Comparison of ENCODE assay signal across 1 cellular context in the genomic region with DNA sequence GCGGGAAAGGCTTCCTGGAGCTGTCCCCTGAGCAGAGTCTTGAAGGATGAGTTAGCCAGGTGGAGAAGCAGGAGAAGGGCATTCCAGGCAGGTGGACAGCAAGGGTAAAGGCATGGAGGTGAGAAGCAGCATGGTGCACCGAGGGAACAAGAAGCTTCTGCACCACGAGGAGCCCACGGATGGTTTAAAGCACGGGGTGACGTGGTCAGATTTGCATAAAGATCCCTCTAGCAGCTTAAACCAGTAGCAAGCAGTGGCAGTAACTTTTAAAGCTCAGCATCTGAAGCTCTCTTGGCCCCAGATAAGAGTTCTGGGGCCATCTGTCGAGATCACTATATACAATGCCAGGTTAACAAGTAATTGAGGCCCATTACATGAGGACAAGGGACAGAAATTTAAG.
TF ChIP-seq lines count a peak whose summit lies in the region.

No MANE protein-coding gene starts in this region.

TF ChIP-seq in IMR-90, 13 proteins besides CTCF, POLR2A, EP300 and RAD21:
- TF ChIP-seq MXI1 (IDR thresholded peaks at IDR 0.05; ENCODE audit: borderline replicate concordance, low read depth, low read length) (no peak), MAFK (IDR thresholded peaks at IDR 0.05; ENCODE audit: low read depth, low read length) (no peak), RFX5 (IDR thresholded peaks at IDR 0.05; ENCODE audit: low read depth, low read length) (no peak), NFE2L2 (IDR thresholded peaks at IDR 0.05; ENCODE audit: low read depth, low read length) (no peak), CHD1 (IDR thresholded peaks at IDR 0.05; ENCODE audit: low read depth, low read length) (no peak), SMC3 (IDR thresholded peaks at IDR 0.05; ENCODE audit: low read depth, low read length) (no peak), FOS (IDR thresholded peaks at IDR 0.05; ENCODE audit: low read depth, low read length) (no peak), BHLHE40 (IDR thresholded peaks at IDR 0.05; ENCODE audit: low read depth, low read length) (no peak), RCOR1 (IDR thresholded peaks at IDR 0.05; ENCODE audit: insufficient replicate concordance, low read length) (no peak), CEBPB (IDR thresholded peaks at IDR 0.05; ENCODE audit: low read depth, low read length) (no peak), MAZ (IDR thresholded peaks at IDR 0.05; ENCODE audit: borderline replicate concordance, low read depth, low read length) (no peak)
- TF ChIP-seq, protein P1, sequence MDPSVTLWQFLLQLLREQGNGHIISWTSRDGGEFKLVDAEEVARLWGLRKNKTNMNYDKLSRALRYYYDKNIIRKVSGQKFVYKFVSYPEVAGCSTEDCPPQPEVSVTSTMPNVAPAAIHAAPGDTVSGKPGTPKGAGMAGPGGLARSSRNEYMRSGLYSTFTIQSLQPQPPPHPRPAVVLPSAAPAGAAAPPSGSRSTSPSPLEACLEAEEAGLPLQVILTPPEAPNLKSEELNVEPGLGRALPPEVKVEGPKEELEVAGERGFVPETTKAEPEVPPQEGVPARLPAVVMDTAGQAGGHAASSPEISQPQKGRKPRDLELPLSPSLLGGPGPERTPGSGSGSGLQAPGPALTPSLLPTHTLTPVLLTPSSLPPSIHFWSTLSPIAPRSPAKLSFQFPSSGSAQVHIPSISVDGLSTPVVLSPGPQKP (IDR thresholded peaks at IDR 0.05; ENCODE audit: borderline replicate concordance, low read depth, low read length), result no peak
- TF ChIP-seq, protein P2, sequence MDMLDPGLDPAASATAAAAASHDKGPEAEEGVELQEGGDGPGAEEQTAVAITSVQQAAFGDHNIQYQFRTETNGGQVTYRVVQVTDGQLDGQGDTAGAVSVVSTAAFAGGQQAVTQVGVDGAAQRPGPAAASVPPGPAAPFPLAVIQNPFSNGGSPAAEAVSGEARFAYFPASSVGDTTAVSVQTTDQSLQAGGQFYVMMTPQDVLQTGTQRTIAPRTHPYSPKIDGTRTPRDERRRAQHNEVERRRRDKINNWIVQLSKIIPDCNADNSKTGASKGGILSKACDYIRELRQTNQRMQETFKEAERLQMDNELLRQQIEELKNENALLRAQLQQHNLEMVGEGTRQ (IDR thresholded peaks at IDR 0.05; ENCODE audit: low read depth, low read length), result no peak
